Comparison of ENCODE assay signal across 8 cellular contexts in genomic region chr10:33006342-33006887, GRCh38. TPM values are rescaled to one million over a fixed set of nuclear protein-coding genes. Genes with fewer than 3 reads are reported as not detected.
A peak's percentile ranks its signal among the peaks of the same experiment; 100 is the strongest.
DNase-seq lines count a peak whose midpoint lies in the region; TF ChIP-seq lines count a peak whose summit lies in the region.

No MANE protein-coding gene starts in this region.

- no peak for DNase-seq in RWPE1 (ENCODE audit: low spot score)
- no peak for DNase-seq in hepatocyte (ENCODE audit: low spot score)
- no peak for DNase-seq in putamen (ENCODE audit: low spot score)
- no peak for DNase-seq in NCI-H748 treated with DMSO at 0.1 percent for 48 hours (lab: John Stamatoyannopoulos, UW)
- no peak for DNase-seq in amygdala (lab: John Stamatoyannopoulos, UW)
- DNase-seq in stimulated activated CD4-positive, alpha-beta T cell treated with anti-CD3 and anti-CD28 coated beads, Interleukin-2, amount 100 ng/mL, for 48 hours = no peak

- H3K27ac ChIP-seq in RWPE1 (peak overlapping the region; percentile 98), hepatocyte (peak overlapping the region; percentile 76), skeletal muscle tissue (ENCODE audit: low read depth, low read length) (peak overlapping the region; percentile 73)

- no peak overlapping the region for H2AFZ ChIP-seq in hepatocyte

- TF ChIP-seq CTCF in RWPE1 (conservative IDR thresholded peaks at IDR 0.05; ENCODE audit: low read depth) (no peak), hepatocyte (IDR thresholded peaks at IDR 0.05; ENCODE audit: poor library complexity) (no peak)

- H3K27me3 ChIP-seq in hepatocyte (no peaks in the 10 kb centered on the region), skeletal muscle tissue (ENCODE audit: control insufficient read depth in 3 of 3, insufficient read depth in 3 of 3, low read length in 3 of 3) (no peaks in the 10 kb centered on the region)

- H3K79me2 ChIP-seq in hepatocyte = no peaks in the 10 kb centered on the region

- peak overlapping the region; percentile 54; the same call in 1 of the 2 replicates for H3K9ac ChIP-seq in ES-I3 (ENCODE audit: low read depth, low read length)
- H3K9ac ChIP-seq in skeletal muscle tissue (ENCODE audit: low read depth in 1 of 3, low read length in 3 of 3) = peak overlapping the region in 1 of 3 donors; percentile 16

- H3K4me3 ChIP-seq in hepatocyte = no peak overlapping the region
- no peak overlapping the region for H3K4me3 ChIP-seq in skeletal muscle tissue (ENCODE audit: low read length in 3 of 3)

- POLR2A ChIA-PET in RWPE1 (lab: Yijun Ruan, JAX; ENCODE audit: low non-redundant PET) = no interaction called here

- H3K36me3 ChIP-seq in ES-I3 (ENCODE audit: insufficient read depth, low read length) (no peaks in the 10 kb centered on the region), hepatocyte (replicated peaks; ENCODE audit: insufficient read depth, low read depth) (no peaks in the 10 kb centered on the region), skeletal muscle tissue (ENCODE audit: control insufficient read depth in 3 of 3, insufficient read depth in 3 of 3, low read length in 3 of 3) (no peaks in the 10 kb centered on the region)

- H3K4me1 ChIP-seq in ES-I3 (ENCODE audit: insufficient read depth, low read length) = peaks cover 23% of the 10 kb centered on the region
- peaks cover 4% of the 10 kb centered on the region for H3K4me1 ChIP-seq in hepatocyte (ENCODE audit: insufficient read depth)
- H3K4me1 ChIP-seq in skeletal muscle tissue (ENCODE audit: control insufficient read depth in 3 of 3, insufficient read depth in 3 of 3, low read length in 3 of 3) = peaks cover 8 to 15% (median 10%) of the 10 kb centered on the region in 3 donors

- CTCF ChIA-PET in RWPE1 (lab: Yijun Ruan, JAX) = interaction anchor here (0.6 kb wide), 2 partner anchors 19 to 61 kb away, joined by 3 to 4 read pairs; no protein-coding TSS in a partner anchor

- H3K4me2 ChIP-seq in hepatocyte = peak overlapping the region; percentile 71

- H3K9me2 ChIP-seq in hepatocyte (replicated peaks; ENCODE audit: insufficient read depth) = no peaks in the 10 kb centered on the region

- WGBS in hepatocyte (ENCODE audit: low lambda C conversion rate, missing lambda C conversion rate) = 92% methylated on average over 11 of the region's 11 CpGs

- no peaks in the 10 kb centered on the region for H4K20me1 ChIP-seq in hepatocyte (ENCODE audit: insufficient read depth, poor library complexity, severe bottlenecking)

- H3K9me3 ChIP-seq in ES-I3 (ENCODE audit: control insufficient read depth, insufficient read depth, low read length) (no peaks in the 10 kb centered on the region), hepatocyte (ENCODE audit: low read depth) (no peaks in the 10 kb centered on the region), skeletal muscle tissue (ENCODE audit: control insufficient read depth in 3 of 3, low read length in 3 of 3) (no peaks in the 10 kb centered on the region)

RNA-seq across cellular contexts. Expression of gene ITGB1, which starts 48.4 kb away (rescaled TPM):
- total RNA-seq in hepatocyte (552 and 564 TPM in 2 replicates), skeletal muscle tissue (363 TPM)
- polyA plus RNA-seq in hepatocyte = 291 and 292 TPM in 2 replicates
